8 cellular contexts compared by ENCODE assay signal in genomic region chr5:150779397-150780179, GRCh38. TPM values are rescaled to one million over a fixed set of nuclear protein-coding genes. Genes with fewer than 3 reads are reported as not detected.
DNase-seq lines count a peak whose midpoint lies in the region; ATAC-seq and TF ChIP-seq lines count a peak whose summit lies in the region.

No MANE protein-coding gene starts in this region.

- intact Hi-C loops in heart left ventricle (cut with DNase I), result loop anchor here in 3 of 10 donors (2.0 to 10.0 kb wide), 4 partner anchors 21 to 375 kb away; partner anchors contain the start of genes RBM22 (in 2 of the 3), ANXA6 (in 1 of the 3) and DCTN4 (in 1 of the 3)
- intact Hi-C loops in left cardiac atrium (cut with DNase I), result no loop called here
- intact Hi-C loops in right cardiac atrium (cut with DNase I), result no loop called here

- no peaks in the 10 kb centered on the region for H3K9me3 Mint-ChIP-seq in stimulated activated naive CD8-positive, alpha-beta T cell treated with anti-CD3 and anti-CD28 coated beads, Interleukin-15, amount 100 ng/mL, for 72 hours

- no peak for DNase-seq in heart left ventricle
- no peak for DNase-seq in left cardiac atrium
- DNase-seq in right cardiac atrium, result no peak
- DNase-seq in stimulated activated naive CD8-positive, alpha-beta T cell treated with anti-CD3 and anti-CD28 coated beads, Interleukin-15, amount 100 ng/mL, for 72 hours, result no peak
- no peak for DNase-seq in DMS114 treated with DMSO at 0.1 percent for 48 hours (lab: John Stamatoyannopoulos, UW; ENCODE audit: unreplicated experiment)

- H3K4me3 ChIP-seq in heart left ventricle (peak overlapping the region; percentile 57 to 87 (median 75)), right cardiac atrium (ENCODE audit: low read length) (peak overlapping the region; percentile 84)

- H3K27ac ChIP-seq in heart left ventricle (peak overlapping the region; percentile 79 to 93 (median 90)), VCaP (peak overlapping the region; percentile 97), right cardiac atrium (ENCODE audit: low read length) (peak overlapping the region; percentile 92)

- no peak for TF ChIP-seq POLR2A in heart left ventricle (IDR thresholded peaks at IDR 0.05)

- peak overlapping the region; percentile 96 to 97 for H3K27ac Mint-ChIP-seq in stimulated activated naive CD8-positive, alpha-beta T cell treated with anti-CD3 and anti-CD28 coated beads, Interleukin-15, amount 100 ng/mL, for 72 hours

- ATAC-seq in heart left ventricle (no peak), left cardiac atrium (no peak), right cardiac atrium (no peak), GM21723 (IDR thresholded peaks at IDR 0.05; ENCODE audit: unreplicated experiment) (no peak), GM19035 (IDR thresholded peaks at IDR 0.05; ENCODE audit: unreplicated experiment) (no peak)
- ATAC-seq in stimulated activated naive CD8-positive, alpha-beta T cell treated with anti-CD3 and anti-CD28 coated beads, Interleukin-15, amount 100 ng/mL, for 72 hours, result no peak

- no peak for TF ChIP-seq CTCF in heart left ventricle (IDR thresholded peaks at IDR 0.05)
- peak; percentile 31 for TF ChIP-seq CTCF in VCaP (conservative IDR thresholded peaks at IDR 0.05)

- H3K4me1 Mint-ChIP-seq in stimulated activated naive CD8-positive, alpha-beta T cell treated with anti-CD3 and anti-CD28 coated beads, Interleukin-15, amount 100 ng/mL, for 72 hours, result peaks cover 70% of the 10 kb centered on the region

- H3K27me3 Mint-ChIP-seq in stimulated activated naive CD8-positive, alpha-beta T cell treated with anti-CD3 and anti-CD28 coated beads, Interleukin-15, amount 100 ng/mL, for 72 hours, result no peaks in the 10 kb centered on the region

- peaks cover 9 to 68% (median 48%) of the 10 kb centered on the region in 12 donors for H3K4me1 ChIP-seq in heart left ventricle
- H3K4me1 ChIP-seq in right cardiac atrium (ENCODE audit: control insufficient read depth, insufficient read depth, low read length), result peaks cover 8% of the 10 kb centered on the region

- no peaks in the 10 kb centered on the region for H3K36me3 ChIP-seq in heart left ventricle

- 40 to 45% (median 42%) methylated on average over 12 to 13 of the region's 13 CpGs for WGBS in heart left ventricle, 4 donors
- 42% methylated on average over 13 of the region's 13 CpGs for WGBS in right cardiac atrium

- H3K27me3 ChIP-seq in heart left ventricle (no peaks in the 10 kb centered on the region), right cardiac atrium (ENCODE audit: control insufficient read depth, insufficient read depth) (no peaks in the 10 kb centered on the region)

- H3K9me3 ChIP-seq in heart left ventricle (no peaks in the 10 kb centered on the region), right cardiac atrium (ENCODE audit: control insufficient read depth, low read length) (no peaks in the 10 kb centered on the region)

- peak overlapping the region; percentile 97 to 98 for H3K4me3 Mint-ChIP-seq in stimulated activated naive CD8-positive, alpha-beta T cell treated with anti-CD3 and anti-CD28 coated beads, Interleukin-15, amount 100 ng/mL, for 72 hours

RNA-seq across cellular contexts. Expression of gene SMIM3, which starts 1.0 kb away (rescaled TPM):
- 10 to 100 TPM in 7 of 9 donors, 1 to 10 TPM in 2; 7.1 to 27.3 (median 19.1) TPM for total RNA-seq in heart left ventricle
- polyA plus RNA-seq in heart left ventricle, result 10 to 100 TPM; 16.0 to 45.6 TPM
- 10 to 100 TPM; 27.9 to 37.8 TPM for total RNA-seq in left cardiac atrium
- total RNA-seq in right cardiac atrium, result 10 to 100 TPM; 16.3 to 33.5 (median 19.9) TPM
- polyA plus RNA-seq in right cardiac atrium, result 22.9 TPM

RNA-seq across cellular contexts. Expression of gene DCTN4, which starts 20.8 kb away (rescaled TPM):
- 10 to 100 TPM; 41.6 to 70.6 (median 50.4) TPM for total RNA-seq in heart left ventricle
- polyA plus RNA-seq in heart left ventricle, result 10 to 100 TPM; 18.9 to 31.8 TPM
- total RNA-seq in left cardiac atrium, result 10 to 100 TPM; 37.8 to 48.1 TPM
- total RNA-seq in right cardiac atrium, result 10 to 100 TPM; 41.8 to 51.6 (median 47.6) TPM
- 22.7 TPM for polyA plus RNA-seq in right cardiac atrium
